1 cellular context compared by ENCODE assay signal in genomic region chr15:50426428-50426827, GRCh38.
TF ChIP-seq lines count a peak whose summit lies in the region.

No MANE protein-coding gene starts in this region.

TF ChIP-seq in GM23338, 12 proteins besides CTCF, POLR2A, EP300 and RAD21 (continued from another document):
- TF ChIP-seq ZNF462 (CRISPR knock-in tag; IDR thresholded peaks at IDR 0.05) (no peak), JUNB (IDR thresholded peaks at IDR 0.05; ENCODE audit: unreplicated experiment) (no peak), REST (IDR thresholded peaks at IDR 0.05; ENCODE audit: unreplicated experiment) (no peak), ZNF114 (CRISPR knock-in tag; IDR thresholded peaks at IDR 0.05) (no peak), ETS1 (IDR thresholded peaks at IDR 0.05) (no peak), ZNF331 (CRISPR knock-in tag; IDR thresholded peaks at IDR 0.05; ENCODE audit: low read depth) (no peak)
